16 cellular contexts compared by ENCODE assay signal in genomic region chr22:45533731-45534130, GRCh38. TPM values are rescaled to one million over a fixed set of nuclear protein-coding genes. Genes with fewer than 3 reads are reported as not detected.
"Had no signal": no experiment of that assay in that cellular context is flagged by ENCODE, and none has a peak within 500 bp of the region (broad histone marks: within the 10 kb centered on the region; RNA-seq: fewer than 3 reads in every experiment).

No MANE protein-coding gene starts in this region.

- H3K9me3 ChIP-seq: thoracic aorta had no signal

- ATAC-seq: activated CD8-positive, alpha-beta T cell treated with anti-CD3 and anti-CD28 coated beads, Interleukin-2, amount 10 ng/mL, durations not matched to agents 7 days and 5 days; esophagus mucosa; foreskin keratinocyte; left lobe of liver; stimulated activated naive CD8-positive, alpha-beta T cell treated with anti-CD3 and anti-CD28 coated beads, Interleukin-15, amount 100 ng/mL, for 72 hours; WTC11 had no signal

- H3K4me3 ChIP-seq: dorsolateral prefrontal cortex, thoracic aorta had no signal

- H3K27me3 ChIP-seq: foreskin keratinocyte had no signal

- DNase-seq: activated CD4-positive, alpha-beta T cell treated with anti-CD3 and anti-CD28 coated beads for 48 hours; activated CD8-positive, alpha-beta T cell treated with anti-CD3 and anti-CD28 coated beads, Interleukin-2, amount 10 ng/mL, durations not matched to agents 7 days and 5 days; activated naive CD4-positive, alpha-beta T cell; aorta; foreskin keratinocyte; head of caudate nucleus; mammary epithelial cell; stimulated activated CD4-positive, alpha-beta T cell treated with anti-CD3 and anti-CD28 coated beads, Interleukin-4, amount 100 ng/mL, for 1 hour; stimulated activated CD8-positive, alpha-beta memory T cell treated with anti-CD3 and anti-CD28 coated beads, Interleukin-4, amount 100 ng/mL, for 48 hours; stimulated activated naive CD8-positive, alpha-beta T cell treated with anti-CD3 and anti-CD28 coated beads, Interleukin-15, amount 100 ng/mL, for 72 hours had no signal

- H3K27ac ChIP-seq: dorsolateral prefrontal cortex, foreskin keratinocyte, thoracic aorta had no signal

RNA-seq across cellular contexts. Expression of gene FBLN1, which starts 31.0 kb away (rescaled TPM):
- total RNA-seq: activated CD8-positive, alpha-beta T cell treated with anti-CD3 and anti-CD28 coated beads, Interleukin-2, amount 10 ng/mL, durations not matched to agents 7 days and 5 days; activated T-helper 1 cell treated with anti-CD3 and anti-CD28 coated beads, Interleukin-12 subunit alpha, Interleukin-12 subunit beta, Interleukin-2, Interleukin-4 antibody, amounts not matched to agents 30 ng/mL and 10 ng/mL and 1 ng/mL, durations not matched to agents 14 hours and 24 hours and 36 hours had no signal
